In the genomic region with DNA sequence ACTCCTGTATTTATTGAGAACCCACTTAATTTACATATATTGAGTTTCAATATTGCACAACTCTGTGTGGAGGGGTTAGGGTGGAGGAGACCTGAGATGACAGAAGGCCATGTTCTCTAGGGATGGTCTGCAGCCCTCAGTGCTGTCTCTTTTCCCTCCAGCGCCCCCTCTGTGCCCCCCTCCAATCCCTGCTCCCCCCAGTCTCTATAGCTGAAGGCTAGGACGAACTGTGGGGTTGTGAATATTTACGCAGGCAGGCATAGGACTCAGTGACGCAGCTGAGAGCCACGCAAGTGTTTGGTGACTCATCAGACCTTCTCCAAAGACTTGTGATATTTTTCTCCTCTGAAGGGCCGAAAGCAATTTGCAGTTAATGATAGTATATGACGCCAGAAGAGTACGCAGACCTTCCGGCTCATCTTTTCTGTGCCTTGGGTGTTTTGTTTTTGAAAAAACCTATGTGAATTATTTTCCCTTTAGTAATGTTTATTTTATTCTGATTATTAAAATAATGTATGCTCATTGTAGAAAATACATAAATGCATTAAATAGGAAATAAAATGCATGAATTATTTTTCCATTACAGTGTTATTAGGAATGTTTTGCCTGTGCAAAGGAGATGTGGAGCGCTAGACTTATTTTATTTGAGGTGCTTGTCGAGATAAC, we compare ENCODE assay signal across 13 cellular contexts. TPM values are rescaled to one million over a fixed set of nuclear protein-coding genes. Genes with fewer than 3 reads are reported as not detected.
DNase-seq lines count a peak whose midpoint lies in the region; ATAC-seq and TF ChIP-seq lines count a peak whose summit lies in the region.
"Had no signal": no experiment of that assay in that cellular context is flagged by ENCODE, and none has a peak within 500 bp of the region (broad histone marks: within the 10 kb centered on the region; RNA-seq: fewer than 3 reads in every experiment).

No MANE protein-coding gene starts in this region.

- no peak overlapping the region for H3K27ac ChIP-seq in mammary epithelial cell (ENCODE audit: insufficient read depth, low read depth, low read length)
- no peak overlapping the region for H3K27ac ChIP-seq in RWPE2 (ENCODE audit: poor library complexity, severe bottlenecking)

- CTCF ChIA-PET in MCF 10A (lab: Yijun Ruan, JAX) (interaction anchor here (0.6 to 4.4 kb wide), 8 partner anchors 9 to 136 kb away, joined by 3 to 18 read pairs (median 6); no protein-coding TSS in a partner anchor), mammary epithelial cell (lab: Charles Lee; ENCODE audit: low non-redundant PET) (no interaction called here)

- intact Hi-C loops in MCF 10A (cut with micrococcal nuclease) (no loop called here), mammary epithelial cell (cut with micrococcal nuclease) (no loop called here)

- H3K4me1 ChIP-seq in mammary epithelial cell (ENCODE audit: insufficient read depth, low read length): peaks cover 28% of the 10 kb centered on the region
- peaks cover 26% of the 10 kb centered on the region for H3K4me1 ChIP-seq in RWPE2 (ENCODE audit: insufficient read depth, poor library complexity, severe bottlenecking)

- no peak overlapping the region for H3K9ac ChIP-seq in mammary epithelial cell (ENCODE audit: insufficient read depth, low read length)

- H3K27me3 Mint-ChIP-seq in MCF 10A (ENCODE audit: insufficient read depth, unreplicated experiment): no peaks in the 10 kb centered on the region
- peaks cover 3% of the 10 kb centered on the region for H3K27me3 Mint-ChIP-seq in nephron progenitor cell (ENCODE audit: low read depth, poor library complexity)
- H3K27me3 Mint-ChIP-seq: B cell had no signal

- H3K4me3 ChIP-seq in mammary epithelial cell (replicated peaks in 1 of 3; ENCODE audit: insufficient read depth in 1 of 3, low read depth in 2 of 3, low read length in 3 of 3) (no peak overlapping the region), RWPE2 (ENCODE audit: severe bottlenecking) (no peak overlapping the region), fibroblast of villous mesenchyme (ENCODE audit: low read depth, low read length) (no peak overlapping the region)

- peak; percentile 80 for ATAC-seq in RWPE2 (ENCODE audit: low read depth)

- 93% methylated on average over 9 of the region's 11 CpGs for WGBS in mammary epithelial cell (ENCODE audit: low coverage, missing lambda C conversion rate)

- dilution Hi-C loops in mammary epithelial cell (cut with HindIII; ENCODE audit: low sequenced_read_pairs): no loop called here

- TF ChIP-seq CTCF in MCF 10A (IDR thresholded peaks at IDR 0.05; ENCODE audit: unreplicated experiment): no peak
- TF ChIP-seq CTCF in mammary epithelial cell (conservative IDR thresholded peaks at IDR 0.05 in 1 of 2, IDR thresholded peaks at IDR 0.05 in 1 of 2; ENCODE audit: extremely low read depth in 1 of 2, insufficient read depth in 1 of 2, low read depth in 1 of 2, low read length in 2 of 2): no peak
- no peak for TF ChIP-seq CTCF in RWPE2 (IDR thresholded peaks at IDR 0.05; ENCODE audit: poor library complexity, severe bottlenecking)
- no peak for TF ChIP-seq CTCF in fibroblast of villous mesenchyme (IDR thresholded peaks at IDR 0.05; ENCODE audit: insufficient read depth, low read depth, low read length)
- no peak for TF ChIP-seq CTCF in nephron progenitor cell (IDR thresholded peaks at IDR 0.05)

- H3K9me3 Mint-ChIP-seq in MCF 10A (ENCODE audit: unreplicated experiment) (no peaks in the 10 kb centered on the region), nephron progenitor cell (no peaks in the 10 kb centered on the region)
- H3K9me3 Mint-ChIP-seq: HFFc6 had no signal

- H3K9me3 ChIP-seq in mammary epithelial cell (replicated peaks; ENCODE audit: insufficient read depth, low read length) (no peaks in the 10 kb centered on the region), RWPE2 (ENCODE audit: severe bottlenecking) (no peaks in the 10 kb centered on the region)

- in situ Hi-C loops in mammary epithelial cell (cut with MboI; ENCODE audit: low sequenced_read_pairs in 2 of 2): loop anchor here in 1 of 2 donors (25.0 kb wide), 1 partner anchor 1229 kb away; no protein-coding TSS in a partner anchor

- no peaks in the 10 kb centered on the region for H4K20me1 ChIP-seq in mammary epithelial cell (ENCODE audit: insufficient read depth, low read length)

- H3K4me1 Mint-ChIP-seq in MCF 10A (ENCODE audit: insufficient read depth, unreplicated experiment) (peaks cover 36% of the 10 kb centered on the region), nephron progenitor cell (peaks cover 55% of the 10 kb centered on the region)

- H3K27me3 ChIP-seq in mammary epithelial cell (ENCODE audit: insufficient read depth, low read length) (no peaks in the 10 kb centered on the region), RWPE2 (ENCODE audit: insufficient read depth, poor library complexity, severe bottlenecking) (no peaks in the 10 kb centered on the region)

- H3K36me3 ChIP-seq in mammary epithelial cell (ENCODE audit: insufficient read depth, low read length): no peaks in the 10 kb centered on the region
- no peaks in the 10 kb centered on the region for H3K36me3 ChIP-seq in RWPE2 (ENCODE audit: low read depth)

- POLR2A ChIA-PET in MCF 10A (lab: Yijun Ruan, JAX): interaction anchor here (0.6 to 3.9 kb wide), 7 partner anchors 10 to 194 kb away, joined by 3 to 14 read pairs (median 5); no protein-coding TSS in a partner anchor

- no peak overlapping the region for H2AFZ ChIP-seq in mammary epithelial cell (ENCODE audit: low read depth, low read length)

- H3K4me3 Mint-ChIP-seq in MCF 10A (ENCODE audit: unreplicated experiment): peak overlapping the region; percentile 16
- no peak overlapping the region for H3K4me3 Mint-ChIP-seq in nephron progenitor cell
- H3K4me3 Mint-ChIP-seq: B cell, HFFc6 had no signal

- H3K36me3 Mint-ChIP-seq in MCF 10A (ENCODE audit: insufficient read depth, unreplicated experiment) (peaks cover 9% of the 10 kb centered on the region), nephron progenitor cell (ENCODE audit: low read depth) (peaks cover 4% of the 10 kb centered on the region)

- H3K27ac Mint-ChIP-seq in MCF 10A (ENCODE audit: low read depth, unreplicated experiment): peak overlapping the region; percentile 85
- H3K27ac Mint-ChIP-seq in nephron progenitor cell: no peak overlapping the region
- H3K27ac Mint-ChIP-seq: B cell, HFFc6 had no signal

- DNase-seq in MCF 10A (ENCODE audit: unreplicated experiment) (peak; percentile 82), mammary epithelial cell (no peak), RWPE2 (ENCODE audit: low spot score) (peak; percentile 58), fibroblast of villous mesenchyme (ENCODE audit: low read depth) (peak; percentile 94), dedifferentiated amniotic fluid mesenchymal stem cell (ENCODE audit: extremely low spot score) (no peak), cortex of kidney (lab: John Stamatoyannopoulos, UW) (no peak), NCI-H2029 (lab: John Stamatoyannopoulos, UW) (no peak), nephron progenitor cell (no peak)
- DNase-seq: activated effector memory CD4-positive, alpha-beta T cell treated with Interleukin-2 at 50 U/mL for 16 hours; HFFc6; NCI-H2171; retina had no signal

- no peaks in the 10 kb centered on the region for H3K79me2 ChIP-seq in mammary epithelial cell (ENCODE audit: insufficient read depth, low read length)

- BruUV-seq in MCF 10A (replicated peaks; lab: Mats Ljungman, UMichigan) (no TSS peak), mammary epithelial cell (replicated peaks; lab: Mats Ljungman, UMichigan) (no TSS peak)

- no peak overlapping the region for H3K4me2 ChIP-seq in mammary epithelial cell (ENCODE audit: insufficient read depth, low read depth, low read length)

RNA-seq across cellular contexts. Expression of gene WDR25, which starts 32.2 kb away (rescaled TPM):
- total RNA-seq in MCF 10A (2022) (14.3 and 18.2 TPM in 2 replicates), mammary epithelial cell (10 to 100 TPM; 12.3 to 14.0 TPM), fibroblast of villous mesenchyme (15.1 and 17.7 TPM in 2 replicates)
- polyA plus RNA-seq in mammary epithelial cell: 7.2 TPM
- 6.9 TPM for polyA minus RNA-seq in mammary epithelial cell

Comparison
In these comparisons a context has a peak if more than half of its experiments do, and no peak if none do; other contexts are left out.
1. DNase-seq: peak in MCF 10A (single experiment), RWPE2 (single experiment) and fibroblast of villous mesenchyme (single experiment); none in mammary epithelial cell (single experiment), dedifferentiated amniotic fluid mesenchymal stem cell (single experiment), cortex of kidney (single experiment), NCI-H2029 (single experiment) and nephron progenitor cell (single experiment).